In genomic region chr10:11871470-11871869, GRCh38 we compare ENCODE assay signal across 1 cellular context.
TF ChIP-seq lines count a peak whose summit lies in the region.

No MANE protein-coding gene starts in this region.

TF ChIP-seq in GM23338, 12 proteins besides CTCF, POLR2A, EP300 and RAD21:
- TF ChIP-seq, protein P1, sequence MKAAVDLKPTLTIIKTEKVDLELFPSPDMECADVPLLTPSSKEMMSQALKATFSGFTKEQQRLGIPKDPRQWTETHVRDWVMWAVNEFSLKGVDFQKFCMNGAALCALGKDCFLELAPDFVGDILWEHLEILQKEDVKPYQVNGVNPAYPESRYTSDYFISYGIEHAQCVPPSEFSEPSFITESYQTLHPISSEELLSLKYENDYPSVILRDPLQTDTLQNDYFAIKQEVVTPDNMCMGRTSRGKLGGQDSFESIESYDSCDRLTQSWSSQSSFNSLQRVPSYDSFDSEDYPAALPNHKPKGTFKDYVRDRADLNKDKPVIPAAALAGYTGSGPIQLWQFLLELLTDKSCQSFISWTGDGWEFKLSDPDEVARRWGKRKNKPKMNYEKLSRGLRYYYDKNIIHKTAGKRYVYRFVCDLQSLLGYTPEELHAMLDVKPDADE (IDR thresholded peaks at IDR 0.05), result no peak
- TF ChIP-seq NANOG (IDR thresholded peaks at IDR 0.05; ENCODE audit: borderline replicate concordance) (no peak), REST (IDR thresholded peaks at IDR 0.05; ENCODE audit: unreplicated experiment) (no peak), POLR2AphosphoS5 (IDR thresholded peaks at IDR 0.05; ENCODE audit: low read depth) (no peak), ZNF114 (CRISPR knock-in tag; IDR thresholded peaks at IDR 0.05) (no peak), STAT1 (IDR thresholded peaks at IDR 0.05; ENCODE audit: unreplicated experiment) (no peak), ZNF331 (CRISPR knock-in tag; IDR thresholded peaks at IDR 0.05; ENCODE audit: low read depth) (no peak), EZH2 (IDR thresholded peaks at IDR 0.05; ENCODE audit: low read depth, unreplicated experiment) (no peak), EZH2phosphoT487 (IDR thresholded peaks at IDR 0.05; ENCODE audit: unreplicated experiment) (no peak), CREB1 (CRISPR knock-in tag; IDR thresholded peaks at IDR 0.05; ENCODE audit: low read depth) (no peak), JUNB (IDR thresholded peaks at IDR 0.05; ENCODE audit: unreplicated experiment) (no peak), ZNF462 (CRISPR knock-in tag; IDR thresholded peaks at IDR 0.05) (no peak)
